ENCODE assay signal across 1 cellular context in the genomic region with DNA sequence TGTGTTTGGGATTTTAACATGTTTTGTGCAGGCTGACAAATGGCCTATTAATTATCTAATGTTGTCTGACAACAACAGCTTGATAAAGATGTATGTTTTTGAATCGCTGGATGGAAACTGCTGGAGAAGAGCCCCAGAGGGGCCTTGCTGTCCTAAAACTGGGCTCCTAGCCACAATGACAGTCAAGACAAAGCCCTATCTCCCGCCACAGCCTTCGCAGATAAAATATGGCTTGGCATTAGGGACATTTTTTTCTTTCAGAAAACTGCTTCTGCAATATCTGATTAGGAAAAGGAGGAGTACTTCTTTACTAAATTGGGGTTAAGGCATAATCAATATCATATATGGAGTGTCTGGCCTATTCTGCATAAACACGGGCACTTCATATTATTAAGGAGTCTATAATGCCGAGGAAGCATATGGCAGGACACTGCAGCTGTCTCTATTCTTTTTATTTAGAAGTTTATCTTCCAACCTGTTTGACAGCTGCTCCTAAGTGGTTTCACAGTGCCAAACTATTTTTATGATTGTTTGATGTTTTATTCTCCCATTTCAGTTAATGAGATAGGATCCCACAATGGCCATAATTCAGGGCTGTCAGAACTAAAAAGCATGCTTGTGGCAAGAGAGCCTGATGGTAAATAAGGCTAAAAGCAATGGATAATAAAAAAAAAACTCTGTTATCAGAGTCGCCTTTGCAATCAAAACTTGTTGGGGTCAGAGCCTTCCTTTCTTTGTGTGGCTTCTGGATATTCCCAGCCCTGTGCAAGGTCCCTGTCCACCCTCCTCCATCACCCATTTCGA.
TF ChIP-seq lines count a peak whose summit lies in the region.

No MANE protein-coding gene starts in this region.

TF ChIP-seq in HEK293, 187 proteins besides CTCF, POLR2A, EP300 and RAD21 (continued from another document):
- TF ChIP-seq, protein P1, sequence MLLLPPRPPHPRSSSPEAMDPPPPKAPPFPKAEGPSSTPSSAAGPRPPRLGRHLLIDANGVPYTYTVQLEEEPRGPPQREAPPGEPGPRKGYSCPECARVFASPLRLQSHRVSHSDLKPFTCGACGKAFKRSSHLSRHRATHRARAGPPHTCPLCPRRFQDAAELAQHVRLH (tag by site-specific recombination; IDR thresholded peaks at IDR 0.05): peak; percentile 64; the same call in 1 of the 2 replicates
- TF ChIP-seq ZSCAN30 (tag by site-specific recombination; IDR thresholded peaks at IDR 0.05) (peak; percentile 94; the same call in 1 of the 2 replicates), GLI2 (tag by site-specific recombination; IDR thresholded peaks at IDR 0.05; ENCODE audit: borderline replicate concordance, low read depth) (peak; percentile 89; the same call in 1 of the 2 replicates), ZNF221 (tag by site-specific recombination; IDR thresholded peaks at IDR 0.05; ENCODE audit: borderline replicate concordance) (no peak), ZNF658 (tag by site-specific recombination; IDR thresholded peaks at IDR 0.05) (no peak), ZNF2 (tag by site-specific recombination; IDR thresholded peaks at IDR 0.05) (no peak), PRDM1 (tag by site-specific recombination; IDR thresholded peaks at IDR 0.05) (no peak), ZNF335 (tag by site-specific recombination; conservative IDR thresholded peaks at IDR 0.05) (peak; percentile 27; the same call in 1 of the 2 replicates), PATZ1 (tag by site-specific recombination; IDR thresholded peaks at IDR 0.05) (peak; percentile 43), ZEB2 (tag by site-specific recombination; IDR thresholded peaks at IDR 0.05) (peak; percentile 82), SCRT2 (tag by site-specific recombination; IDR thresholded peaks at IDR 0.05) (peak; percentile 84), ZNF670 (tag by site-specific recombination; IDR thresholded peaks at IDR 0.05; ENCODE audit: low read depth) (no peak), ZBTB17 (tag by site-specific recombination; IDR thresholded peaks at IDR 0.05) (peak; percentile 77), ZNF596 (tag by site-specific recombination; IDR thresholded peaks at IDR 0.05) (peak; percentile 71), ZXDB (tag by site-specific recombination; IDR thresholded peaks at IDR 0.05) (peak; percentile 81), BCL11A (tag by site-specific recombination; IDR thresholded peaks at IDR 0.05; ENCODE audit: low read depth) (0 out of 2 replicates have a peak, but pooled peaks have one; percentile 2), IKZF3 (tag by site-specific recombination; IDR thresholded peaks at IDR 0.05) (peak; percentile 94), PRDM4 (tag by site-specific recombination; IDR thresholded peaks at IDR 0.05) (peak; percentile 77), ZNF350 (tag by site-specific recombination; IDR thresholded peaks at IDR 0.05) (no peak), ZNF175 (tag by site-specific recombination; IDR thresholded peaks at IDR 0.05) (no peak), OSR2 (tag by site-specific recombination; IDR thresholded peaks at IDR 0.05) (peak; percentile 93), ZNF518A (tag by site-specific recombination; conservative IDR thresholded peaks at IDR 0.05; ENCODE audit: low read depth) (no peak), GFI1B (tag by site-specific recombination; IDR thresholded peaks at IDR 0.05) (peak; percentile 17; the same call in 1 of the 2 replicates), ZSCAN16 (tag by site-specific recombination; IDR thresholded peaks at IDR 0.05) (0 out of 2 replicates have a peak, but pooled peaks have one; percentile 52), KLF10 (tag by site-specific recombination; IDR thresholded peaks at IDR 0.05) (peak; percentile 74), ZBTB8A (tag by site-specific recombination; IDR thresholded peaks at IDR 0.05) (peak; percentile 50; the same call in 1 of the 2 replicates), ZNF394 (tag by site-specific recombination; IDR thresholded peaks at IDR 0.05; ENCODE audit: borderline replicate concordance) (peak; percentile 70), WT1 (tag by site-specific recombination; IDR thresholded peaks at IDR 0.05) (peak; percentile 87), FEZF1 (tag by site-specific recombination; IDR thresholded peaks at IDR 0.05) (peak; percentile 87)
- TF ChIP-seq, protein P2, sequence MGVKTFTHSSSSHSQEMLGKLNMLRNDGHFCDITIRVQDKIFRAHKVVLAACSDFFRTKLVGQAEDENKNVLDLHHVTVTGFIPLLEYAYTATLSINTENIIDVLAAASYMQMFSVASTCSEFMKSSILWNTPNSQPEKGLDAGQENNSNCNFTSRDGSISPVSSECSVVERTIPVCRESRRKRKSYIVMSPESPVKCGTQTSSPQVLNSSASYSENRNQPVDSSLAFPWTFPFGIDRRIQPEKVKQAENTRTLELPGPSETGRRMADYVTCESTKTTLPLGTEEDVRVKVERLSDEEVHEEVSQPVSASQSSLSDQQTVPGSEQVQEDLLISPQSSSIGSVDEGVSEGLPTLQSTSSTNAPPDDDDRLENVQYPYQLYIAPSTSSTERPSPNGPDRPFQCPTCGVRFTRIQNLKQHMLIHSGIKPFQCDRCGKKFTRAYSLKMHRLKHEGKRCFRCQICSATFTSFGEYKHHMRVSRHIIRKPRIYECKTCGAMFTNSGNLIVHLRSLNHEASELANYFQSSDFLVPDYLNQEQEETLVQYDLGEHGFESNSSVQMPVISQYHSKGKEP (tag by site-specific recombination; IDR thresholded peaks at IDR 0.05): peak; percentile 84
- TF ChIP-seq, protein P3, sequence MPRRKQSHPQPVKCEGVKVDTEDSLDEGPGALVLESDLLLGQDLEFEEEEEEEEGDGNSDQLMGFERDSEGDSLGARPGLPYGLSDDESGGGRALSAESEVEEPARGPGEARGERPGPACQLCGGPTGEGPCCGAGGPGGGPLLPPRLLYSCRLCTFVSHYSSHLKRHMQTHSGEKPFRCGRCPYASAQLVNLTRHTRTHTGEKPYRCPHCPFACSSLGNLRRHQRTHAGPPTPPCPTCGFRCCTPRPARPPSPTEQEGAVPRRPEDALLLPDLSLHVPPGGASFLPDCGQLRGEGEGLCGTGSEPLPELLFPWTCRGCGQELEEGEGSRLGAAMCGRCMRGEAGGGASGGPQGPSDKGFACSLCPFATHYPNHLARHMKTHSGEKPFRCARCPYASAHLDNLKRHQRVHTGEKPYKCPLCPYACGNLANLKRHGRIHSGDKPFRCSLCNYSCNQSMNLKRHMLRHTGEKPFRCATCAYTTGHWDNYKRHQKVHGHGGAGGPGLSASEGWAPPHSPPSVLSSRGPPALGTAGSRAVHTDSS (tag by site-specific recombination; IDR thresholded peaks at IDR 0.05): peak; percentile 25; the same call in 1 of the 2 replicates
TF ChIP-seq in HEK293: peak in this region for 37.
